1 cellular context compared by ENCODE assay signal in genomic region chr3:43256714-43257461, GRCh38.
TF ChIP-seq lines count a peak whose summit lies in the region.

No MANE protein-coding gene starts in this region.

TF ChIP-seq in K562, 482 proteins besides CTCF, POLR2A, EP300 and RAD21 (continued from another document and continues in another):
- TF ChIP-seq ZNF395 (CRISPR knock-in tag; IDR thresholded peaks at IDR 0.05) (0 out of 2 replicates have a peak, but pooled peaks have one; percentile 25), ATF3 (IDR thresholded peaks at IDR 0.05) (peak; percentile 80), ATF3 (CRISPR knock-in tag; conservative IDR thresholded peaks at IDR 0.05) (no peak), BMI1 (IDR thresholded peaks at IDR 0.05; ENCODE audit: low read length) (no peak), SNIP1 (IDR thresholded peaks at IDR 0.05; ENCODE audit: low read depth) (no peak), DEAF1 (CRISPR knock-in tag; IDR thresholded peaks at IDR 0.05) (no peak), CREB1 (IDR thresholded peaks at IDR 0.05) (no peak), CREB1 (CRISPR knock-in tag; IDR thresholded peaks at IDR 0.05) (no peak), TRIM24 (IDR thresholded peaks at IDR 0.05) (peak; percentile 66 to 71; a peak in 2 of 4 replicates), MYNN (IDR thresholded peaks at IDR 0.05) (no peak), MYNN (CRISPR knock-in tag; IDR thresholded peaks at IDR 0.05) (no peak), ZNF609 (CRISPR knock-in tag; IDR thresholded peaks at IDR 0.05; ENCODE audit: borderline replicate concordance) (no peak), NR2F6 (CRISPR knock-in tag; IDR thresholded peaks at IDR 0.05) (no peak), PBX2 (CRISPR knock-in tag; IDR thresholded peaks at IDR 0.05; ENCODE audit: low read depth) (no peak), PBX2 (tag; conservative IDR thresholded peaks at IDR 0.05; ENCODE audit: low read depth) (no peak), MBD2 (IDR thresholded peaks at IDR 0.05; ENCODE audit: borderline replicate concordance, low read depth) (no peak), ZNF398 (CRISPR knock-in tag; IDR thresholded peaks at IDR 0.05) (no peak), LCOR (CRISPR knock-in tag; IDR thresholded peaks at IDR 0.05) (no peak), TEAD2 (tag; IDR thresholded peaks at IDR 0.05) (no peak), ZNF639 (CRISPR knock-in tag; conservative IDR thresholded peaks at IDR 0.05 in 1 of 2, IDR thresholded peaks at IDR 0.05 in 1 of 2) (no peak), SETDB1 (IDR thresholded peaks at IDR 0.05; ENCODE audit: low read length) (no peak), MAFF (IDR thresholded peaks at IDR 0.05; ENCODE audit: low read length) (no peak), CHCHD3 (CRISPR knock-in tag; IDR thresholded peaks at IDR 0.05) (no peak), CTBP1 (IDR thresholded peaks at IDR 0.05; ENCODE audit: borderline replicate concordance) (peak; percentile 61; the same call in 1 of the 2 replicates), ATF1 (CRISPR knock-in tag; IDR thresholded peaks at IDR 0.05) (no peak), ATF1 (tag; IDR thresholded peaks at IDR 0.05) (no peak), ZNF76 (CRISPR knock-in tag; IDR thresholded peaks at IDR 0.05; ENCODE audit: borderline replicate concordance) (no peak), EWSR1 (IDR thresholded peaks at IDR 0.05; ENCODE audit: borderline replicate concordance, low read depth, partially characterized antibody) (no peak), CGGBP1 (CRISPR knock-in tag; IDR thresholded peaks at IDR 0.05) (no peak), ATF4 (CRISPR knock-in tag; IDR thresholded peaks at IDR 0.05) (peak; percentile 62; the same call in 1 of the 2 replicates), LEF1 (IDR thresholded peaks at IDR 0.05) (no peak), RERE (CRISPR knock-in tag; IDR thresholded peaks at IDR 0.05; ENCODE audit: borderline replicate concordance) (no peak), CEBPG (CRISPR knock-in tag; IDR thresholded peaks at IDR 0.05) (peak; percentile 87), CEBPG (tag; conservative IDR thresholded peaks at IDR 0.05 in 1 of 2, IDR thresholded peaks at IDR 0.05 in 1 of 2) (peak; percentile 72 to 94), ATF7 (IDR thresholded peaks at IDR 0.05) (peak; percentile 37; the same call in 1 of the 2 replicates)
